Comparison of ENCODE assay signal across 16 cellular contexts in genomic region chr2:45220227-45220626, GRCh38.
DNase-seq lines count a peak whose midpoint lies in the region; TF ChIP-seq lines count a peak whose summit lies in the region.
"Had no signal": no experiment of that assay in that cellular context is flagged by ENCODE, and none has a peak within 500 bp of the region (broad histone marks: within the 10 kb centered on the region; RNA-seq: fewer than 3 reads in every experiment).

No MANE protein-coding gene starts in this region.

- peak overlapping the region; percentile 40 for H3K27ac Mint-ChIP-seq in progenitor cell of endocrine pancreas
- H3K27ac Mint-ChIP-seq: activated naive CD4-positive, alpha-beta T cell treated with anti-CD3 and anti-CD28 coated beads for 36 hours; CD4-positive, alpha-beta memory T cell had no signal

- H3K36me3 Mint-ChIP-seq in progenitor cell of endocrine pancreas (ENCODE audit: insufficient read depth): no peaks in the 10 kb centered on the region
- H3K36me3 Mint-ChIP-seq: CD4-positive, alpha-beta memory T cell had no signal

- no peak overlapping the region for H3K4me3 ChIP-seq in dorsolateral prefrontal cortex
- H3K4me3 ChIP-seq: heart right ventricle had no signal

- peaks cover 34% of the 10 kb centered on the region for H3K4me1 Mint-ChIP-seq in progenitor cell of endocrine pancreas (ENCODE audit: low read depth)
- H3K4me1 Mint-ChIP-seq: CD4-positive, alpha-beta memory T cell had no signal

- TF ChIP-seq CTCF in progenitor cell of endocrine pancreas (IDR thresholded peaks at IDR 0.05; ENCODE audit: unreplicated experiment): no peak
- no peak for TF ChIP-seq CTCF in dorsolateral prefrontal cortex (IDR thresholded peaks at IDR 0.05 in 54 of 56, conservative IDR thresholded peaks at IDR 0.05 in 2 of 56; ENCODE audit: low read depth in 1 of 56, partially characterized antibody in 56 of 56)

- no peak overlapping the region for H3K4me3 Mint-ChIP-seq in progenitor cell of endocrine pancreas (ENCODE audit: low read depth)
- H3K4me3 Mint-ChIP-seq: activated naive CD4-positive, alpha-beta T cell treated with anti-CD3 and anti-CD28 coated beads for 36 hours; CD4-positive, alpha-beta memory T cell had no signal

- H3K9me3 Mint-ChIP-seq in progenitor cell of endocrine pancreas (ENCODE audit: low read depth): peaks cover 5% of the 10 kb centered on the region
- H3K9me3 Mint-ChIP-seq: activated naive CD4-positive, alpha-beta T cell treated with anti-CD3 and anti-CD28 coated beads for 36 hours had no signal

- peaks cover 4% of the 10 kb centered on the region for H3K27me3 Mint-ChIP-seq in progenitor cell of endocrine pancreas

- intact Hi-C loops in dorsolateral prefrontal cortex (cut with DNase I): no loop called here

- H3K27me3 ChIP-seq in dorsolateral prefrontal cortex: peaks cover 0 to 15% (median 0%) of the 10 kb centered on the region in 45 donors

- DNase-seq in DMS153 treated with DMSO at 0.1 percent for 48 hours (lab: John Stamatoyannopoulos, UW; ENCODE audit: unreplicated experiment) (peak; percentile 65), NCI-H146 treated with DMSO at 0.1 percent for 48 hours (lab: John Stamatoyannopoulos, UW; ENCODE audit: unreplicated experiment) (peak; percentile 60), RPMI7951 (ENCODE audit: low read depth) (peak; percentile 72), progenitor cell of endocrine pancreas (ENCODE audit: low spot score, unreplicated experiment) (no peak), NCI-H524 treated with DMSO at 0.1 percent for 48 hours (lab: John Stamatoyannopoulos, UW) (no peak), dorsolateral prefrontal cortex (no peak), kidney glomerular epithelial cell (lab: John Stamatoyannopoulos, UW) (no peak)
- DNase-seq: activated CD8-positive, alpha-beta memory T cell treated with anti-CD3 and anti-CD28 coated beads, Interleukin-2, amount 50 U/mL, for 4 hours; activated naive CD4-positive, alpha-beta T cell treated with anti-CD3 and anti-CD28 coated beads for 36 hours; CD4-positive, alpha-beta memory T cell; erythroblast; heart right ventricle; Karpas-422; NCI-H2081 treated with DMSO at 0.1 percent for 48 hours; PC-3; T-helper 1 cell had no signal

- no peak overlapping the region for H3K27ac ChIP-seq in dorsolateral prefrontal cortex
- H3K27ac ChIP-seq: heart right ventricle had no signal

Comparison
In these comparisons a context has a peak if more than half of its experiments do, and no peak if none do; other contexts are left out.
1. DNase-seq: peak in DMS153 treated with DMSO at 0.1 percent for 48 hours (single experiment), NCI-H146 treated with DMSO at 0.1 percent for 48 hours (single experiment) and RPMI7951 (single experiment); none in progenitor cell of endocrine pancreas (single experiment), NCI-H524 treated with DMSO at 0.1 percent for 48 hours (single experiment), dorsolateral prefrontal cortex (0 of 10) and kidney glomerular epithelial cell (single experiment).